In the genomic region with DNA sequence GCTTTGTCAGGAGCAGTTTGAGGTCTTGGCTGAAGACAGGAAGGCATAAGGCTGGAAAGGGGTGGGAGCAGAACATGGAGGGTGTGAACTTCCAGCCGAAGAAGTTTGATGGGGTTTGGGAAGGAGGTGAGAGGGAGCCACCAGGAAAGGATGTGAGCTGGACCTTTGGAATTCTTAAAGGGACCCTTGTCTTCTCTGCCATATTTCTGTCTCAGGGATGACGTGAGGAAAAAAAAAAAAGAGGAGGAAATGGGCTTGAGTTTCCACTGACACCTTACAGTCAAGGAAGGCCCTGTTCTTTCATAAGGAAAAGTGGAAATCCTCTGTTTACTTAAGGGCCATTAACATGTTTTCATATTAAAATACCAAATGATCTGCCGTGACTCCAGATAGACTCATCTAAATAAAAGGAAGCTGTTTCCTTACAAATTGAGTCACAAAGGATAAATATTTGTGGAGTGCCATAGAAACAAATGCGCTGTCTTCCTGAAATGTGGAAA, we compare ENCODE assay signal across 12 cellular contexts.
DNase-seq lines count a peak whose midpoint lies in the region; ATAC-seq and TF ChIP-seq lines count a peak whose summit lies in the region.
"Had no signal": no experiment of that assay in that cellular context is flagged by ENCODE, and none has a peak within 500 bp of the region (broad histone marks: within the 10 kb centered on the region; RNA-seq: fewer than 3 reads in every experiment).

No MANE protein-coding gene starts in this region.

- H3K4me1 Mint-ChIP-seq in Calu3 (ENCODE audit: low read depth, unreplicated experiment): no peaks in the 10 kb centered on the region

- H3K4me2 ChIP-seq in GM23248 (ENCODE audit: unreplicated experiment) (peak overlapping the region; percentile 40), smooth muscle cell (no peak overlapping the region)

- 3 to 7% methylated on average over 4 of the region's 4 CpGs for WGBS in GM23248 (ENCODE audit: low coverage in 1 of 2, low lambda C conversion rate in 2 of 2, missing lambda C conversion rate in 2 of 2), 2 experiments
- 70% methylated on average over 4 of the region's 4 CpGs for WGBS in smooth muscle cell (ENCODE audit: low lambda C conversion rate)

- no peak overlapping the region for H3K27ac Mint-ChIP-seq in Calu3 (ENCODE audit: unreplicated experiment)

- peak overlapping the region; percentile 78 for H3K9ac ChIP-seq in GM23248
- H3K9ac ChIP-seq in smooth muscle cell (ENCODE audit: low read depth): peak overlapping the region; percentile 59

- intact Hi-C loops in Calu3 (cut with micrococcal nuclease; ENCODE audit: unreplicated experiment): no loop called here

- no peaks in the 10 kb centered on the region for H3K9me2 ChIP-seq in GM23248 (ENCODE audit: insufficient read depth)

- CTCF ChIA-PET in Calu3 (lab: Charles Lee): interaction anchor here (0.6 kb wide), 1 partner anchor 9 kb away, joined by 3 read pairs; no protein-coding TSS in a partner anchor

- H3K4me1 ChIP-seq in GM23248 (ENCODE audit: insufficient read depth) (peaks cover 48% of the 10 kb centered on the region), RWPE2 (ENCODE audit: insufficient read depth, poor library complexity, severe bottlenecking) (peaks cover 36% of the 10 kb centered on the region), foreskin keratinocyte (peaks cover 26% of the 10 kb centered on the region), smooth muscle cell (ENCODE audit: low read depth) (peaks cover 2% of the 10 kb centered on the region)

- no TSS peak for BruUV-seq in Calu3 (replicated peaks; lab: Mats Ljungman, UMichigan)

- peak overlapping the region; percentile 6; the same call in 1 of the 2 replicates for H3K4me3 ChIP-seq in GM23248
- H3K4me3 ChIP-seq in RWPE2 (ENCODE audit: severe bottlenecking): no peak overlapping the region
- H3K4me3 ChIP-seq in smooth muscle cell: no peak overlapping the region
- H3K4me3 ChIP-seq: dorsolateral prefrontal cortex had no signal

- TF ChIP-seq CTCF in RWPE2 (IDR thresholded peaks at IDR 0.05; ENCODE audit: poor library complexity, severe bottlenecking) (no peak), foreskin keratinocyte (conservative IDR thresholded peaks at IDR 0.05) (no peak), smooth muscle cell (IDR thresholded peaks at IDR 0.05; ENCODE audit: borderline replicate concordance, insufficient read depth, poor library complexity, severe bottlenecking) (no peak), Calu3 (IDR thresholded peaks at IDR 0.05; ENCODE audit: unreplicated experiment) (no peak)

- H3K79me2 ChIP-seq in GM23248 (ENCODE audit: insufficient read depth) (peaks cover 22% of the 10 kb centered on the region; the same call in 1 of the 2 replicates), smooth muscle cell (ENCODE audit: low read depth) (no peaks in the 10 kb centered on the region)

- H3K27me3 Mint-ChIP-seq in Calu3 (ENCODE audit: unreplicated experiment): no peaks in the 10 kb centered on the region

- DNase-seq in GM23248 (peak; percentile 89), RWPE2 (ENCODE audit: low spot score) (no peak), foreskin keratinocyte (peak; percentile 33 to 50), smooth muscle cell (lab: John Stamatoyannopoulos, UW; ENCODE audit: unreplicated experiment) (no peak), SW480 (ENCODE audit: low spot score) (no peak), Calu3 (no peak), cerebellum (ENCODE audit: low spot score) (no peak)
- DNase-seq: DND-41, dorsolateral prefrontal cortex, islet precursor cell, OCI-M1 had no signal

- no peaks in the 10 kb centered on the region for H3K9me3 Mint-ChIP-seq in Calu3 (ENCODE audit: low read depth, unreplicated experiment)

- H3K36me3 ChIP-seq in GM23248 (ENCODE audit: low read depth) (no peaks in the 10 kb centered on the region), RWPE2 (ENCODE audit: low read depth) (no peaks in the 10 kb centered on the region), smooth muscle cell (ENCODE audit: low read depth) (no peaks in the 10 kb centered on the region)

- in situ Hi-C loops in GM23248 (cut with MboI): no loop called here

- no peaks in the 10 kb centered on the region for H4K20me1 ChIP-seq in GM23248 (ENCODE audit: insufficient read depth)
- H4K20me1 ChIP-seq in smooth muscle cell (ENCODE audit: low read depth): peaks cover 24% of the 10 kb centered on the region

- H3K9me3 ChIP-seq in GM23248 (ENCODE audit: low read depth): no peaks in the 10 kb centered on the region
- no peaks in the 10 kb centered on the region for H3K9me3 ChIP-seq in RWPE2 (ENCODE audit: severe bottlenecking)
- no peaks in the 10 kb centered on the region for H3K9me3 ChIP-seq in smooth muscle cell (replicated peaks; ENCODE audit: low read depth)

- H3K27me3 ChIP-seq in GM23248 (replicated peaks; ENCODE audit: insufficient read depth) (no peaks in the 10 kb centered on the region), RWPE2 (ENCODE audit: insufficient read depth, poor library complexity, severe bottlenecking) (no peaks in the 10 kb centered on the region), foreskin keratinocyte (no peaks in the 10 kb centered on the region), smooth muscle cell (ENCODE audit: low read depth) (no peaks in the 10 kb centered on the region)
- H3K27me3 ChIP-seq: dorsolateral prefrontal cortex had no signal

- ATAC-seq in RWPE2 (ENCODE audit: low read depth) (peak; percentile 69), foreskin keratinocyte (peak; percentile 40), GM19351 (IDR thresholded peaks at IDR 0.05; ENCODE audit: unreplicated experiment) (no peak)

- H3K27ac ChIP-seq in GM23248 (peak overlapping the region; percentile 98), RWPE2 (ENCODE audit: poor library complexity, severe bottlenecking) (peak overlapping the region; percentile 94), foreskin keratinocyte (no peak overlapping the region), smooth muscle cell (ENCODE audit: low read depth) (peak overlapping the region; percentile 76)

- H2AFZ ChIP-seq in GM23248: no peak overlapping the region
- no peak overlapping the region for H2AFZ ChIP-seq in smooth muscle cell (ENCODE audit: low read depth)

- H3K36me3 Mint-ChIP-seq in Calu3 (ENCODE audit: insufficient read depth, unreplicated experiment): no peaks in the 10 kb centered on the region

- peaks cover 50% of the 10 kb centered on the region for H3F3A ChIP-seq in GM23248 (ENCODE audit: insufficient read depth)
- no peaks in the 10 kb centered on the region for H3F3A ChIP-seq in smooth muscle cell (ENCODE audit: low read depth)

- H3K4me3 Mint-ChIP-seq in Calu3 (ENCODE audit: low read depth, unreplicated experiment): no peak overlapping the region

Comparison
In these comparisons a context has a peak if more than half of its experiments do, and no peak if none do; other contexts are left out.
1. DNase-seq: peak in GM23248 (single experiment) and foreskin keratinocyte (2 of 2); none in RWPE2 (single experiment), smooth muscle cell (single experiment), SW480 (single experiment), Calu3 (single experiment) and cerebellum (single experiment).